Comparison of ENCODE assay signal across 8 cellular contexts in genomic region chr4:55398461-55398860, GRCh38. TPM values are rescaled to one million over a fixed set of nuclear protein-coding genes. Genes with fewer than 3 reads are reported as not detected.
DNase-seq lines count a peak whose midpoint lies in the region; ATAC-seq and TF ChIP-seq lines count a peak whose summit lies in the region.

No MANE protein-coding gene starts in this region.

- H3K9ac ChIP-seq in HUES64 (ENCODE audit: low read depth, low read length) (no peak overlapping the region), mammary epithelial cell (ENCODE audit: insufficient read depth, low read length) (peak overlapping the region; percentile 96), mucosa of rectum (ENCODE audit: low read depth in 1 of 2, low read length in 2 of 2) (no peak overlapping the region)

- H3K9me3 ChIP-seq in HUES64 (ENCODE audit: insufficient read depth, low read depth, low read length) = no peaks in the 10 kb centered on the region
- no peaks in the 10 kb centered on the region for H3K9me3 ChIP-seq in mammary epithelial cell (replicated peaks; ENCODE audit: insufficient read depth, low read length)
- no peaks in the 10 kb centered on the region for H3K9me3 ChIP-seq in mucosa of rectum (ENCODE audit: control insufficient read depth in 2 of 2, low read length in 2 of 2)

- DNase-seq in mammary epithelial cell (peak; percentile 83), cortex of kidney (lab: John Stamatoyannopoulos, UW) (no peak), GM19240 (ENCODE audit: insufficient read length, low spot score) (no peak)

- H3K4me3 ChIP-seq in ACC112 (ENCODE audit: low read depth, low read length) = peak overlapping the region; percentile 91
- peak overlapping the region; percentile 95 for H3K4me3 ChIP-seq in HUES64 (ENCODE audit: low read length)
- peak overlapping the region; percentile 74 to 96 (median 85) for H3K4me3 ChIP-seq in mammary epithelial cell (replicated peaks in 1 of 3; ENCODE audit: insufficient read depth in 1 of 3, low read depth in 2 of 3, low read length in 3 of 3)
- peak overlapping the region; percentile 36 to 96 for H3K4me3 ChIP-seq in mucosa of rectum (ENCODE audit: low read length in 2 of 2)

- H3K4me1 ChIP-seq in ACC112 (ENCODE audit: control insufficient read depth, insufficient read depth, low read length, unreplicated experiment) = peaks cover 28% of the 10 kb centered on the region
- peaks cover 11% of the 10 kb centered on the region for H3K4me1 ChIP-seq in HUES64 (ENCODE audit: insufficient read depth, low read length)
- peaks cover 17% of the 10 kb centered on the region for H3K4me1 ChIP-seq in mammary epithelial cell (ENCODE audit: insufficient read depth, low read length)
- H3K4me1 ChIP-seq in mucosa of rectum (ENCODE audit: control insufficient read depth in 2 of 2, insufficient read depth in 2 of 2, low read length in 2 of 2) = peaks cover 16 to 27% of the 10 kb centered on the region in 2 donors

- intact Hi-C loops in mammary epithelial cell (cut with micrococcal nuclease) = loop anchor here (1.0 to 5.0 kb wide), 2 partner anchors 52 to 426 kb away; partner anchors contain the start of gene SRD5A3

- in situ Hi-C loops in mammary epithelial cell (cut with MboI; ENCODE audit: low sequenced_read_pairs in 2 of 2) = loop anchor here in 1 of 2 donors (5.0 kb wide), 1 partner anchor 41 kb away; no protein-coding TSS in a partner anchor

- BruUV-seq in mammary epithelial cell (replicated peaks; lab: Mats Ljungman, UMichigan) = no TSS peak

- dilution Hi-C loops in mammary epithelial cell (cut with HindIII; ENCODE audit: low sequenced_read_pairs) = no loop called here

- no peaks in the 10 kb centered on the region for H3K27me3 ChIP-seq in ACC112 (ENCODE audit: insufficient read depth, low read length)
- no peaks in the 10 kb centered on the region for H3K27me3 ChIP-seq in HUES64 (ENCODE audit: insufficient read depth, low read length)
- no peaks in the 10 kb centered on the region for H3K27me3 ChIP-seq in mammary epithelial cell (ENCODE audit: insufficient read depth, low read length)
- H3K27me3 ChIP-seq in mucosa of rectum (ENCODE audit: control insufficient read depth in 2 of 2, insufficient read depth in 2 of 2, low read length in 2 of 2) = no peaks in the 10 kb centered on the region

- H3K36me3 ChIP-seq in ACC112 (ENCODE audit: insufficient read depth, low read length) (peaks cover 22% of the 10 kb centered on the region), HUES64 (ENCODE audit: insufficient read depth, low read length) (peaks cover 38% of the 10 kb centered on the region), mammary epithelial cell (ENCODE audit: insufficient read depth, low read length) (peaks cover 8% of the 10 kb centered on the region), mucosa of rectum (ENCODE audit: control insufficient read depth in 2 of 2, insufficient read depth in 2 of 2, low read length in 2 of 2) (peaks cover 0 to under 1% of the 10 kb centered on the region in 2 donors)

- ATAC-seq in GM18519 (IDR thresholded peaks at IDR 0.05; ENCODE audit: low FRiP score, unreplicated experiment) (no peak), HG02852 (IDR thresholded peaks at IDR 0.05; ENCODE audit: unreplicated experiment) (no peak)

- CTCF ChIA-PET in mammary epithelial cell (lab: Charles Lee; ENCODE audit: low non-redundant PET) = no interaction called here

- peaks cover 10% of the 10 kb centered on the region for H4K20me1 ChIP-seq in mammary epithelial cell (ENCODE audit: insufficient read depth, low read length)

- H3K4me2 ChIP-seq in mammary epithelial cell (ENCODE audit: insufficient read depth, low read depth, low read length) = peak overlapping the region; percentile 89

- H2AFZ ChIP-seq in ACC112 (ENCODE audit: low read length, unreplicated experiment) = no peak overlapping the region
- no peak overlapping the region for H2AFZ ChIP-seq in mammary epithelial cell (ENCODE audit: low read depth, low read length)

- WGBS in HUES64 = 57% methylated on average over 1 of the region's 1 CpG
- WGBS in mammary epithelial cell (ENCODE audit: low coverage, missing lambda C conversion rate) = 8% methylated on average over 1 of the region's 1 CpG

- H3K27ac ChIP-seq in ACC112 (ENCODE audit: low read depth, low read length) (peak overlapping the region; percentile 89), HUES64 (ENCODE audit: low read depth, low read length) (no peak overlapping the region), mammary epithelial cell (ENCODE audit: insufficient read depth, low read depth, low read length) (peak overlapping the region; percentile 89), mucosa of rectum (ENCODE audit: low read depth in 2 of 2, low read length in 2 of 2) (no peak overlapping the region)

- H3K79me2 ChIP-seq in ACC112 (ENCODE audit: control insufficient read depth, insufficient read depth, low read length, unreplicated experiment) (peaks cover 71% of the 10 kb centered on the region), mammary epithelial cell (ENCODE audit: insufficient read depth, low read length) (peaks cover 68% of the 10 kb centered on the region)

- no peak for TF ChIP-seq CTCF in mammary epithelial cell (conservative IDR thresholded peaks at IDR 0.05 in 1 of 2, IDR thresholded peaks at IDR 0.05 in 1 of 2; ENCODE audit: extremely low read depth in 1 of 2, insufficient read depth in 1 of 2, low read depth in 1 of 2, low read length in 2 of 2)

RNA-seq across cellular contexts. Expression of gene TMEM165, which starts 2.7 kb away (rescaled TPM):
- polyA plus RNA-seq in HUES64 (2013, experiment 1 of 2) = 57.2 TPM
- polyA plus RNA-seq in HUES64 (2013, experiment 2 of 2) = 55.2 TPM
- total RNA-seq in mammary epithelial cell = 100 to 1,000 TPM; 101 to 121 TPM
- 57.2 TPM for polyA plus RNA-seq in mammary epithelial cell
- 178 TPM for polyA minus RNA-seq in mammary epithelial cell

RNA-seq across cellular contexts. Expression of gene SRD5A3, which starts 52.4 kb away (rescaled TPM):
- 23.6 TPM for polyA plus RNA-seq in HUES64 (2013, experiment 1 of 2)
- polyA plus RNA-seq in HUES64 (2013, experiment 2 of 2) = 23.1 TPM
- 10 to 100 TPM; 12.1 to 12.5 TPM for total RNA-seq in mammary epithelial cell
- polyA plus RNA-seq in mammary epithelial cell = 8.3 TPM
- 22.0 TPM for polyA minus RNA-seq in mammary epithelial cell

Comparison
In these comparisons a context has a peak if more than half of its experiments do, and no peak if none do; other contexts are left out.
1. H3K27ac ChIP-seq: peak in ACC112 (single experiment) and mammary epithelial cell (single experiment); none in HUES64 (single experiment) and mucosa of rectum (0 of 2).
2. Peak in every context shown above with its lines, with median percentiles within 50 percentile points of each other: H3K4me3 ChIP-seq.